In the genomic region with DNA sequence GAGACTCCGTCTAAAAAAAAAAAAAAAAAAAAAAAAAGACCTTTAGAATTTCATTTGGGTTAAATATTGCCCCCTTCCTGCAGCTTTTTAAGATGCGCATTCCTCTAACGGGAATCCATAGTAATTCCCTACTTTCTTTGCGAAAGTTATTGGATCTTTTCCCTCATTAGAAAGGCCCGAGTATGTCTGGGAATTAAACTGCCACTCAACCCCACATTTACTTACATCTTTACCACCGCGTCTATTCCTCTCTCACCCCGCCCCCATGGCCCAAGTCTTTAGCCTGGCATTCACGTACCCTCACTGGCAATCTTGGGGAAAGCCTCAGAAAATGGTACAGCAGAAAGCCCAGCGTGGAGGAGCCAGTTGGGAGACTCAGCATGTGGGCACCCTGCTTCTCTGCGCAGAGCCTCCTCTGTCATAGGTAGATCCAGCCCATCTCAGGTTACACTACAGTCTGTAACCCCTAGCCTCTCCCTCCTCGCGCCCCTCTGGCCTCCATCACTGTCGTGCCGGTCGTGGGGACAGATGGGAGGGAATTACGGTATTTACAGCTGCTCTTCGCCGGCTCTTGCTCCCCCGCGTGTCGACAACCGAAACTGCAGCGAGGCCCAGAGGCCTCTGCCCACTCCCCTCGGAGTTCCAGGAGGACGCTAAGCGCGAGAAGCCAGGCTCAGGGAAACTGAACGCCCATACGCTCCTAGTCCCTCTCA, we compare ENCODE assay signal across 8 cellular contexts. TPM values are rescaled to one million over a fixed set of nuclear protein-coding genes. Genes with fewer than 3 reads are reported as not detected.
DNase-seq lines count a peak whose midpoint lies in the region; ATAC-seq and TF ChIP-seq lines count a peak whose summit lies in the region.

No MANE protein-coding gene starts in this region.

- no TSS peak for BruUV-seq in mammary epithelial cell (replicated peaks; lab: Mats Ljungman, UMichigan)

- no peak overlapping the region for H3K9ac ChIP-seq in HUES64 (ENCODE audit: low read depth, low read length)
- no peak overlapping the region for H3K9ac ChIP-seq in mammary epithelial cell (ENCODE audit: insufficient read depth, low read length)
- H3K9ac ChIP-seq in skeletal muscle tissue (ENCODE audit: low read depth in 1 of 3, low read length in 3 of 3), result peak overlapping the region in 2 of 3 donors; percentile 28 to 60

- peak overlapping the region; percentile 86 for H2AFZ ChIP-seq in mammary epithelial cell (ENCODE audit: low read depth, low read length)

- DNase-seq in GM03348 (ENCODE audit: low spot score), result peak; percentile 93
- DNase-seq in mammary epithelial cell, result no peak
- peak; percentile 91 for DNase-seq in iPS-NIHi11 (ENCODE audit: low spot score)
- DNase-seq in NCI-H526 treated with DMSO at 0.1 percent for 48 hours (lab: John Stamatoyannopoulos, UW), result no peak

- H3K9me3 ChIP-seq in HUES64 (ENCODE audit: insufficient read depth, low read depth, low read length), result peaks cover 25% of the 10 kb centered on the region
- no peaks in the 10 kb centered on the region for H3K9me3 ChIP-seq in mammary epithelial cell (replicated peaks; ENCODE audit: insufficient read depth, low read length)
- H3K9me3 ChIP-seq in skeletal muscle tissue (ENCODE audit: control insufficient read depth in 3 of 3, low read length in 3 of 3), result peaks cover 0 to 4% (median 2%) of the 10 kb centered on the region in 3 donors

- no peak overlapping the region for H3K27ac ChIP-seq in HUES64 (ENCODE audit: low read depth, low read length)
- no peak overlapping the region for H3K27ac ChIP-seq in mammary epithelial cell (ENCODE audit: insufficient read depth, low read depth, low read length)
- no peak overlapping the region for H3K27ac ChIP-seq in skeletal muscle tissue (ENCODE audit: low read depth, low read length)

- WGBS in HUES64, result 14% methylated on average over 29 of the region's 30 CpGs
- WGBS in mammary epithelial cell (ENCODE audit: low coverage, missing lambda C conversion rate), result 35% methylated on average over 29 of the region's 30 CpGs

- no peaks in the 10 kb centered on the region for H4K20me1 ChIP-seq in mammary epithelial cell (ENCODE audit: insufficient read depth, low read length)

- ATAC-seq in GM21423 (IDR thresholded peaks at IDR 0.05; ENCODE audit: unreplicated experiment), result no peak

- dilution Hi-C loops in mammary epithelial cell (cut with HindIII; ENCODE audit: low sequenced_read_pairs), result no loop called here

- intact Hi-C loops in mammary epithelial cell (cut with micrococcal nuclease), result loop anchor here (1.0 kb wide), 4 partner anchors 64 to 174 kb away; a partner anchor contains a TSS

- CTCF ChIA-PET in mammary epithelial cell (lab: Charles Lee; ENCODE audit: low non-redundant PET), result interaction anchor here (0.5 to 0.6 kb wide), 2 partner anchors 70 to 76 kb away, joined by 3 read pairs; no protein-coding TSS in a partner anchor

- no peaks in the 10 kb centered on the region for H3K79me2 ChIP-seq in mammary epithelial cell (ENCODE audit: insufficient read depth, low read length)

- TF ChIP-seq CTCF in WI38 (IDR thresholded peaks at IDR 0.05; ENCODE audit: low read depth, low read length), result peak; percentile 93
- TF ChIP-seq CTCF in mammary epithelial cell (conservative IDR thresholded peaks at IDR 0.05 in 1 of 2, IDR thresholded peaks at IDR 0.05 in 1 of 2; ENCODE audit: extremely low read depth in 1 of 2, insufficient read depth in 1 of 2, low read depth in 1 of 2, low read length in 2 of 2), result peak; percentile 59 to 68

- H3K36me3 ChIP-seq in HUES64 (ENCODE audit: insufficient read depth, low read length), result no peaks in the 10 kb centered on the region
- H3K36me3 ChIP-seq in mammary epithelial cell (ENCODE audit: insufficient read depth, low read length), result no peaks in the 10 kb centered on the region
- H3K36me3 ChIP-seq in skeletal muscle tissue (ENCODE audit: control insufficient read depth in 3 of 3, insufficient read depth in 3 of 3, low read length in 3 of 3), result no peaks in the 10 kb centered on the region

- H3K4me3 ChIP-seq in HUES64 (ENCODE audit: low read length), result peak overlapping the region; percentile 46
- H3K4me3 ChIP-seq in WI38 (ENCODE audit: low read depth, low read length), result peak overlapping the region; percentile 29; the same call in 1 of the 2 replicates
- H3K4me3 ChIP-seq in mammary epithelial cell (replicated peaks in 1 of 3; ENCODE audit: insufficient read depth in 1 of 3, low read depth in 2 of 3, low read length in 3 of 3), result no peak overlapping the region
- H3K4me3 ChIP-seq in skeletal muscle tissue (ENCODE audit: low read length in 3 of 3), result peak overlapping the region; percentile 60 to 72 (median 68)

- H3K27me3 ChIP-seq in HUES64 (ENCODE audit: insufficient read depth, low read length) (0 out of 2 replicates have a peak, but pooled peaks cover 3% of the 10 kb centered on the region), mammary epithelial cell (ENCODE audit: insufficient read depth, low read length) (no peaks in the 10 kb centered on the region), skeletal muscle tissue (ENCODE audit: control insufficient read depth in 3 of 3, insufficient read depth in 3 of 3, low read length in 3 of 3) (peaks cover 0 to 9% (median 5%) of the 10 kb centered on the region in 3 donors)

- H3K4me1 ChIP-seq in HUES64 (ENCODE audit: insufficient read depth, low read length) (no peaks in the 10 kb centered on the region), mammary epithelial cell (ENCODE audit: insufficient read depth, low read length) (no peaks in the 10 kb centered on the region), skeletal muscle tissue (ENCODE audit: control insufficient read depth in 3 of 3, insufficient read depth in 3 of 3, low read length in 3 of 3) (peaks cover 0 to 4% (median 2%) of the 10 kb centered on the region in 3 donors)

- peak overlapping the region; percentile 20 for H3K4me2 ChIP-seq in mammary epithelial cell (ENCODE audit: insufficient read depth, low read depth, low read length)

- in situ Hi-C loops in mammary epithelial cell (cut with MboI; ENCODE audit: low sequenced_read_pairs in 2 of 2), result loop anchor here (10.0 kb wide), 1 partner anchor 170 kb away; no protein-coding TSS in a partner anchor

RNA-seq across cellular contexts. Expression of a gene that starts 6.4 kb away (rescaled TPM):
- polyA plus RNA-seq in HUES64 (2013, experiment 1 of 2), result 2.5 TPM
- 2.7 TPM for polyA plus RNA-seq in HUES64 (2013, experiment 2 of 2)
- total RNA-seq in mammary epithelial cell, result 1 to 10 TPM in 1 of 2 donors, under 1 TPM in 1; 0.83 to 1.6 TPM
- polyA plus RNA-seq in mammary epithelial cell, result 2.3 TPM
- not detected for polyA minus RNA-seq in mammary epithelial cell
- 2.6 TPM for total RNA-seq in skeletal muscle tissue

Comparison
In these comparisons a context has a peak if more than half of its experiments do, and no peak if none do; other contexts are left out.
1. DNase-seq: peak in GM03348 (single experiment) and iPS-NIHi11 (single experiment); none in mammary epithelial cell (single experiment) and NCI-H526 treated with DMSO at 0.1 percent for 48 hours (single experiment).
2. H3K4me3 ChIP-seq: peak in HUES64 (single experiment), WI38 (single experiment) and skeletal muscle tissue (3 of 3); none in mammary epithelial cell (0 of 3).
3. H3K9ac ChIP-seq: peak in skeletal muscle tissue (2 of 3); none in HUES64 (single experiment) and mammary epithelial cell (single experiment).